Comparison of ENCODE assay signal across 1 cellular context in genomic region chr2:176461686-176462376, GRCh38.
TF ChIP-seq lines count a peak whose summit lies in the region.

No MANE protein-coding gene starts in this region.

TF ChIP-seq in SK-N-SH, 30 proteins besides CTCF, POLR2A, EP300 and RAD21 (continued from another document):
- TF ChIP-seq, protein P1, sequence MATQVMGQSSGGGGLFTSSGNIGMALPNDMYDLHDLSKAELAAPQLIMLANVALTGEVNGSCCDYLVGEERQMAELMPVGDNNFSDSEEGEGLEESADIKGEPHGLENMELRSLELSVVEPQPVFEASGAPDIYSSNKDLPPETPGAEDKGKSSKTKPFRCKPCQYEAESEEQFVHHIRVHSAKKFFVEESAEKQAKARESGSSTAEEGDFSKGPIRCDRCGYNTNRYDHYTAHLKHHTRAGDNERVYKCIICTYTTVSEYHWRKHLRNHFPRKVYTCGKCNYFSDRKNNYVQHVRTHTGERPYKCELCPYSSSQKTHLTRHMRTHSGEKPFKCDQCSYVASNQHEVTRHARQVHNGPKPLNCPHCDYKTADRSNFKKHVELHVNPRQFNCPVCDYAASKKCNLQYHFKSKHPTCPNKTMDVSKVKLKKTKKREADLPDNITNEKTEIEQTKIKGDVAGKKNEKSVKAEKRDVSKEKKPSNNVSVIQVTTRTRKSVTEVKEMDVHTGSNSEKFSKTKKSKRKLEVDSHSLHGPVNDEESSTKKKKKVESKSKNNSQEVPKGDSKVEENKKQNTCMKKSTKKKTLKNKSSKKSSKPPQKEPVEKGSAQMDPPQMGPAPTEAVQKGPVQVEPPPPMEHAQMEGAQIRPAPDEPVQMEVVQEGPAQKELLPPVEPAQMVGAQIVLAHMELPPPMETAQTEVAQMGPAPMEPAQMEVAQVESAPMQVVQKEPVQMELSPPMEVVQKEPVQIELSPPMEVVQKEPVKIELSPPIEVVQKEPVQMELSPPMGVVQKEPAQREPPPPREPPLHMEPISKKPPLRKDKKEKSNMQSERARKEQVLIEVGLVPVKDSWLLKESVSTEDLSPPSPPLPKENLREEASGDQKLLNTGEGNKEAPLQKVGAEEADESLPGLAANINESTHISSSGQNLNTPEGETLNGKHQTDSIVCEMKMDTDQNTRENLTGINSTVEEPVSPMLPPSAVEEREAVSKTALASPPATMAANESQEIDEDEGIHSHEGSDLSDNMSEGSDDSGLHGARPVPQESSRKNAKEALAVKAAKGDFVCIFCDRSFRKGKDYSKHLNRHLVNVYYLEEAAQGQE (IDR thresholded peaks at IDR 0.05; ENCODE audit: low read depth, low read length): no peak
- TF ChIP-seq FOXM1 (IDR thresholded peaks at IDR 0.05; ENCODE audit: low read depth): no peak
- no peak for TF ChIP-seq SMC3 (IDR thresholded peaks at IDR 0.05; ENCODE audit: low read depth, low read length)
- TF ChIP-seq RXRA (IDR thresholded peaks at IDR 0.05; ENCODE audit: borderline replicate concordance, low read depth): no peak
- TF ChIP-seq FOSL2 (IDR thresholded peaks at IDR 0.05; ENCODE audit: borderline replicate concordance, low read depth): no peak
- TF ChIP-seq, protein P2, sequence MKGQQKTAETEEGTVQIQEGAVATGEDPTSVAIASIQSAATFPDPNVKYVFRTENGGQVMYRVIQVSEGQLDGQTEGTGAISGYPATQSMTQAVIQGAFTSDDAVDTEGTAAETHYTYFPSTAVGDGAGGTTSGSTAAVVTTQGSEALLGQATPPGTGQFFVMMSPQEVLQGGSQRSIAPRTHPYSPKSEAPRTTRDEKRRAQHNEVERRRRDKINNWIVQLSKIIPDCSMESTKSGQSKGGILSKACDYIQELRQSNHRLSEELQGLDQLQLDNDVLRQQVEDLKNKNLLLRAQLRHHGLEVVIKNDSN (IDR thresholded peaks at IDR 0.05; ENCODE audit: borderline replicate concordance, low read depth): no peak
- TF ChIP-seq MEF2A (IDR thresholded peaks at IDR 0.05; ENCODE audit: borderline replicate concordance, low read depth): no peak
- no peak for TF ChIP-seq POLR2AphosphoS5 (IDR thresholded peaks at IDR 0.05; ENCODE audit: low read depth, low read length)
- TF ChIP-seq TEAD4 (IDR thresholded peaks at IDR 0.05; ENCODE audit: borderline replicate concordance, insufficient read depth): no peak
- TF ChIP-seq IRF3 (IDR thresholded peaks at IDR 0.05; ENCODE audit: low read depth, low read length): no peak
- no peak for TF ChIP-seq GATA2 (CRISPR knock-in tag; IDR thresholded peaks at IDR 0.05)
- TF ChIP-seq ELF1 (IDR thresholded peaks at IDR 0.05): no peak
- no peak for TF ChIP-seq CHD2 (IDR thresholded peaks at IDR 0.05; ENCODE audit: low read length, partially characterized antibody)
TF ChIP-seq in SK-N-SH: peak in this region for 0.
